14 cellular contexts compared by ENCODE assay signal in genomic region chr15:58923696-58924300, GRCh38. TPM values are rescaled to one million over a fixed set of nuclear protein-coding genes. Genes with fewer than 3 reads are reported as not detected.
DNase-seq lines count a peak whose midpoint lies in the region; ATAC-seq and TF ChIP-seq lines count a peak whose summit lies in the region.
"Had no signal": no experiment of that assay in that cellular context is flagged by ENCODE, and none has a peak within 500 bp of the region (broad histone marks: within the 10 kb centered on the region; RNA-seq: fewer than 3 reads in every experiment).

No MANE protein-coding gene starts in this region.

- H3K36me3 ChIP-seq in cardiac muscle cell: peaks cover 12% of the 10 kb centered on the region
- H3K36me3 ChIP-seq in heart left ventricle: peaks cover 0 to 57% (median 39%) of the 10 kb centered on the region in 9 donors
- peaks cover 0 to 22% of the 10 kb centered on the region in 2 donors for H3K36me3 ChIP-seq in vagina
- H3K36me3 ChIP-seq in effector memory CD4-positive, alpha-beta T cell (ENCODE audit: control insufficient read depth, insufficient read depth, low read length): peaks cover 18% of the 10 kb centered on the region

- peaks cover 6% of the 10 kb centered on the region for H3K36me3 Mint-ChIP-seq in neural crest cell (ENCODE audit: low read depth)

- no peak for TF ChIP-seq POLR2A in heart left ventricle (IDR thresholded peaks at IDR 0.05)
- TF ChIP-seq POLR2A in vagina (IDR thresholded peaks at IDR 0.05): no peak

- H3K9me3 Mint-ChIP-seq in neural crest cell: no peaks in the 10 kb centered on the region

- H3K27me3 Mint-ChIP-seq in neural crest cell (ENCODE audit: low read depth): no peaks in the 10 kb centered on the region

- H3K4me3 ChIP-seq in cardiac muscle cell: no peak overlapping the region
- H3K4me3 ChIP-seq in heart left ventricle: no peak overlapping the region
- no peak overlapping the region for H3K4me3 ChIP-seq in cardiac fibroblast (replicated peaks in 1 of 2; ENCODE audit: low read depth in 2 of 2, low read length in 2 of 2)
- no peak overlapping the region for H3K4me3 ChIP-seq in vagina
- H3K4me3 ChIP-seq in effector memory CD4-positive, alpha-beta T cell (ENCODE audit: insufficient read depth, low read depth, low read length, poor library complexity, severe bottlenecking): no peak overlapping the region

- DNase-seq in cardiac muscle cell (ENCODE audit: low read depth in 1 of 2, low spot score in 1 of 2) (peak in 1 of 2 donors; percentile 17), heart left ventricle (no peak), cardiac fibroblast (ENCODE audit: low read depth in 2 of 2) (peak; percentile 16 to 36), neural crest cell (ENCODE audit: low read depth, low spot score) (no peak), vagina (ENCODE audit: extremely low spot score in 2 of 2) (no peak), HUDEP-2 (lab: John Stamatoyannopoulos, UW; ENCODE audit: unreplicated experiment in 76 of 76) (no peak)
- DNase-seq in effector memory CD4-positive, alpha-beta T cell: no peak
- DNase-seq: activated CD8-positive, alpha-beta memory T cell treated with anti-CD3 and anti-CD28 coated beads, Interleukin-2, amount 50 U/mL, for 48 hours; amygdala; glutamatergic neuron; left cardiac atrium; NCI-H1436 treated with DMSO at 0.1 percent for 48 hours; NCI-H524 treated with DMSO at 0.1 percent for 48 hours had no signal

- H3K27me3 ChIP-seq in cardiac muscle cell (no peaks in the 10 kb centered on the region), heart left ventricle (no peaks in the 10 kb centered on the region), vagina (no peaks in the 10 kb centered on the region)
- H3K27me3 ChIP-seq in effector memory CD4-positive, alpha-beta T cell (replicated peaks; ENCODE audit: control insufficient read depth, insufficient read depth, low read length, poor library complexity, severe bottlenecking): no peaks in the 10 kb centered on the region

- peaks cover under 1% of the 10 kb centered on the region for H3K4me1 ChIP-seq in cardiac muscle cell (ENCODE audit: low read depth)
- peaks cover 0 to 30% (median 11%) of the 10 kb centered on the region in 12 donors for H3K4me1 ChIP-seq in heart left ventricle
- peaks cover 47% of the 10 kb centered on the region for H3K4me1 ChIP-seq in vagina
- peaks cover 6% of the 10 kb centered on the region for H3K4me1 ChIP-seq in effector memory CD4-positive, alpha-beta T cell (ENCODE audit: control insufficient read depth, insufficient read depth, low read length, poor library complexity, severe bottlenecking)

- intact Hi-C loops in heart left ventricle (cut with DNase I) (loop anchor here in 1 of 10 donors (10.0 kb wide), 1 partner anchor 149 kb away; the partner anchor contains the start of gene MINDY2), vagina (cut with DNase I) (no loop called here)

- H3K27ac Mint-ChIP-seq in neural crest cell (ENCODE audit: unreplicated experiment): peak overlapping the region; percentile 78

- ATAC-seq in heart left ventricle: no peak
- no peak for ATAC-seq in GM19455 (IDR thresholded peaks at IDR 0.05; ENCODE audit: unreplicated experiment)

- H3K4me3 Mint-ChIP-seq in neural crest cell: no peak overlapping the region

- H3K9me3 ChIP-seq in cardiac muscle cell (ENCODE audit: low read depth): no peaks in the 10 kb centered on the region
- H3K9me3 ChIP-seq in heart left ventricle: no peaks in the 10 kb centered on the region
- H3K9me3 ChIP-seq in vagina: no peaks in the 10 kb centered on the region
- H3K9me3 ChIP-seq in effector memory CD4-positive, alpha-beta T cell (ENCODE audit: control insufficient read depth, low read length): no peaks in the 10 kb centered on the region

- WGBS in heart left ventricle, 4 donors: 88 to 94% (median 91%) methylated on average over 10 of the region's 10 CpGs

- TF ChIP-seq CTCF in cardiac muscle cell (IDR thresholded peaks at IDR 0.05; ENCODE audit: low read depth, low read length): no peak
- TF ChIP-seq CTCF in heart left ventricle (IDR thresholded peaks at IDR 0.05): no peak
- no peak for TF ChIP-seq CTCF in cardiac fibroblast (IDR thresholded peaks at IDR 0.05; ENCODE audit: low read depth, low read length)
- TF ChIP-seq CTCF in neural crest cell (conservative IDR thresholded peaks at IDR 0.05): no peak
- TF ChIP-seq CTCF in vagina (IDR thresholded peaks at IDR 0.05): no peak

- peak overlapping the region; percentile 4 for H3K27ac ChIP-seq in cardiac muscle cell
- H3K27ac ChIP-seq in heart left ventricle: peak overlapping the region in 2 of 12 donors; percentile 19 to 55
- peak overlapping the region; percentile 77 for H3K27ac ChIP-seq in vagina
- H3K27ac ChIP-seq in effector memory CD4-positive, alpha-beta T cell (ENCODE audit: insufficient read depth, low read length, poor library complexity, severe bottlenecking): no peak overlapping the region

- H3K4me1 Mint-ChIP-seq in neural crest cell: no peaks in the 10 kb centered on the region

RNA-seq across cellular contexts. Expression of gene SLTM, which starts 9.7 kb away (rescaled TPM):
- total RNA-seq in cardiac muscle cell (59.6 and 78.9 TPM in 2 replicates), heart left ventricle (10 to 100 TPM; 42.0 to 68.2 (median 48.1) TPM), neural crest cell (105 and 122 TPM in 2 replicates), vagina (76.9 TPM)
- polyA plus RNA-seq in cardiac muscle cell (92.4 and 98.1 TPM in 2 replicates), heart left ventricle (10 to 100 TPM; 41.9 to 51.7 TPM)

Comparison
In these comparisons a context has a peak if more than half of its experiments do, and no peak if none do; other contexts are left out.
1. DNase-seq: peak in cardiac fibroblast (2 of 2); none in heart left ventricle (0 of 5), neural crest cell (single experiment), vagina (0 of 2), effector memory CD4-positive, alpha-beta T cell (0 of 3) and HUDEP-2 (0 of 76).